Comparison of ENCODE assay signal across 10 cellular contexts in genomic region chr19:46963093-46963734, GRCh38. TPM values are rescaled to one million over a fixed set of nuclear protein-coding genes. Genes with fewer than 3 reads are reported as not detected.
DNase-seq lines count a peak whose midpoint lies in the region; ATAC-seq and TF ChIP-seq lines count a peak whose summit lies in the region.
"Had no signal": no experiment of that assay in that cellular context is flagged by ENCODE, and none has a peak within 500 bp of the region (broad histone marks: within the 10 kb centered on the region; RNA-seq: fewer than 3 reads in every experiment).

No MANE protein-coding gene starts in this region.

- H3K4me1 ChIP-seq in right cardiac atrium (ENCODE audit: control insufficient read depth, insufficient read depth, low read length) (peaks cover 16% of the 10 kb centered on the region), right atrium auricular region (peaks cover 0 to 41% of the 10 kb centered on the region in 2 donors), adrenal gland (replicated peaks in 1 of 2) (peaks cover 0 to 24% of the 10 kb centered on the region in 2 donors)

- intact Hi-C loops in right cardiac atrium (cut with DNase I), result no loop called here
- intact Hi-C loops in adrenal gland (cut with DNase I), result no loop called here

- no peaks in the 10 kb centered on the region for H3K27me3 ChIP-seq in right cardiac atrium (ENCODE audit: control insufficient read depth, insufficient read depth)
- no peaks in the 10 kb centered on the region for H3K27me3 ChIP-seq in right atrium auricular region
- H3K27me3 ChIP-seq in adrenal gland, result no peaks in the 10 kb centered on the region
- H3K27me3 ChIP-seq: esophagus squamous epithelium had no signal

- H3K27ac ChIP-seq in right cardiac atrium (ENCODE audit: low read length) (peak overlapping the region; percentile 7), right atrium auricular region (peak overlapping the region in 1 of 2 donors; percentile 34), temporal lobe (ENCODE audit: low read depth, low read length) (peak overlapping the region; percentile 38), adrenal gland (no peak overlapping the region)
- H3K27ac ChIP-seq: esophagus squamous epithelium, PC-9 had no signal

- H3K9me3 ChIP-seq in right cardiac atrium (ENCODE audit: control insufficient read depth, low read length) (no peaks in the 10 kb centered on the region), right atrium auricular region (no peaks in the 10 kb centered on the region), adrenal gland (replicated peaks in 1 of 3) (no peaks in the 10 kb centered on the region)
- H3K9me3 ChIP-seq: esophagus squamous epithelium had no signal

- no peak for TF ChIP-seq CTCF in right atrium auricular region (IDR thresholded peaks at IDR 0.05)
- no peak for TF ChIP-seq CTCF in fibroblast of mammary gland (conservative IDR thresholded peaks at IDR 0.05; ENCODE audit: control insufficient read depth, insufficient read depth, low read depth, low read length)
- no peak for TF ChIP-seq CTCF in adrenal gland (IDR thresholded peaks at IDR 0.05)

- no peak for TF ChIP-seq POLR2A in adrenal gland (IDR thresholded peaks at IDR 0.05)

- H3K4me3 ChIP-seq in right cardiac atrium (ENCODE audit: low read length) (no peak overlapping the region), right atrium auricular region (no peak overlapping the region), fibroblast of mammary gland (ENCODE audit: control insufficient read depth, low read depth, low read length) (no peak overlapping the region), adrenal gland (no peak overlapping the region)
- H3K4me3 ChIP-seq: esophagus squamous epithelium, PC-9 had no signal

- ATAC-seq in right cardiac atrium, result no peak
- no peak for ATAC-seq in GM18873 (IDR thresholded peaks at IDR 0.05; ENCODE audit: low FRiP score, unreplicated experiment)

- H3K36me3 ChIP-seq in right atrium auricular region (no peaks in the 10 kb centered on the region), adrenal gland (replicated peaks in 1 of 2) (no peaks in the 10 kb centered on the region)

- DNase-seq in right cardiac atrium (no peak), right atrium auricular region (ENCODE audit: low spot score) (no peak), T1000 (lab: John Stamatoyannopoulos, UW) (peak; percentile 74), fibroblast of mammary gland (ENCODE audit: low read depth) (peak; percentile 97), COR-L47 (lab: John Stamatoyannopoulos, UW) (no peak), adrenal gland (no peak)
- DNase-seq: esophagus squamous epithelium, PC-9 had no signal

- WGBS in right cardiac atrium, result 69% methylated on average over 7 of the region's 7 CpGs
- WGBS in adrenal gland, 4 donors, result 74 to 89% (median 87%) methylated on average over 7 of the region's 7 CpGs

RNA-seq across cellular contexts. Expression of gene NPAS1, which starts 56.4 kb away (rescaled TPM):
- under 1 TPM; 0.24 to 0.77 (median 0.39) TPM for total RNA-seq in right cardiac atrium
- 0.91 TPM for polyA plus RNA-seq in right cardiac atrium
- under 1 TPM in 1 of 2 donors, not detected in 1; 0.39 TPM for total RNA-seq in right atrium auricular region
- total RNA-seq in temporal lobe, result 5.9 TPM
- 1 to 10 TPM in 3 of 8 donors, under 1 TPM in 3, not detected in 2; 0.28 to 3.5 (median 0.78) TPM for total RNA-seq in adrenal gland
- polyA plus RNA-seq in adrenal gland, result 1 to 10 TPM in 1 of 3 donors, under 1 TPM in 1, not detected in 1; 0.84 to 3.1 TPM

Comparison
In these comparisons a context has a peak if more than half of its experiments do, and no peak if none do; other contexts are left out.
1. DNase-seq: peak in T1000 (single experiment) and fibroblast of mammary gland (single experiment); none in right cardiac atrium (0 of 3), right atrium auricular region (single experiment), COR-L47 (single experiment) and adrenal gland (0 of 7).
2. H3K27ac ChIP-seq: peak in right cardiac atrium (single experiment) and temporal lobe (single experiment); none in adrenal gland (0 of 5).